2 cellular contexts compared by ENCODE assay signal in the genomic region with DNA sequence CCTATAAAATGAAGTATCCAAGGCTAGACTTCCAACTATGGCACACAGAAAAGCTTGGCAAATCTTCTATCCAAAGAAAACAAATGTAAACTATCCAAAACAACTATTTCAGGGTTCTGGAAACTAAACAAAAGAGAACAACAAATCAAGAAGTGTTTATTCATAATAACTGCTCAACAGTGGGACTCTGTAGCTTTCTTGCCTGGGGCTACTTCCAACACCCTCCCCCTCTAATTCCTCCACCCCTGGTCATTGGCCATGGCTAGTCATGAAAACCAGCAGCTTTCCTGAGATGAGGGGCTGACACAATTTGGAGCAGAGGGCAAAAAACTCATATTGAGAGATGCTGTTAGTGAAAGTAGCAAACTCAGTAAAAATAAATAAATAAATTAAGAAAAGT.
TF ChIP-seq lines count a peak whose summit lies in the region.

No MANE protein-coding gene starts in this region.

TF ChIP-seq in A549, 52 proteins besides CTCF, POLR2A, EP300 and RAD21 (continued from another document):
- TF ChIP-seq RNF2 (IDR thresholded peaks at IDR 0.05; ENCODE audit: borderline replicate concordance, low read depth) (no peak), MAZ (IDR thresholded peaks at IDR 0.05; ENCODE audit: borderline replicate concordance, low read depth, low read length) (no peak)

TF ChIP-seq in HepG2, 621 proteins besides CTCF, POLR2A, EP300 and RAD21 (continued from another document):
- TF ChIP-seq, protein P1, sequence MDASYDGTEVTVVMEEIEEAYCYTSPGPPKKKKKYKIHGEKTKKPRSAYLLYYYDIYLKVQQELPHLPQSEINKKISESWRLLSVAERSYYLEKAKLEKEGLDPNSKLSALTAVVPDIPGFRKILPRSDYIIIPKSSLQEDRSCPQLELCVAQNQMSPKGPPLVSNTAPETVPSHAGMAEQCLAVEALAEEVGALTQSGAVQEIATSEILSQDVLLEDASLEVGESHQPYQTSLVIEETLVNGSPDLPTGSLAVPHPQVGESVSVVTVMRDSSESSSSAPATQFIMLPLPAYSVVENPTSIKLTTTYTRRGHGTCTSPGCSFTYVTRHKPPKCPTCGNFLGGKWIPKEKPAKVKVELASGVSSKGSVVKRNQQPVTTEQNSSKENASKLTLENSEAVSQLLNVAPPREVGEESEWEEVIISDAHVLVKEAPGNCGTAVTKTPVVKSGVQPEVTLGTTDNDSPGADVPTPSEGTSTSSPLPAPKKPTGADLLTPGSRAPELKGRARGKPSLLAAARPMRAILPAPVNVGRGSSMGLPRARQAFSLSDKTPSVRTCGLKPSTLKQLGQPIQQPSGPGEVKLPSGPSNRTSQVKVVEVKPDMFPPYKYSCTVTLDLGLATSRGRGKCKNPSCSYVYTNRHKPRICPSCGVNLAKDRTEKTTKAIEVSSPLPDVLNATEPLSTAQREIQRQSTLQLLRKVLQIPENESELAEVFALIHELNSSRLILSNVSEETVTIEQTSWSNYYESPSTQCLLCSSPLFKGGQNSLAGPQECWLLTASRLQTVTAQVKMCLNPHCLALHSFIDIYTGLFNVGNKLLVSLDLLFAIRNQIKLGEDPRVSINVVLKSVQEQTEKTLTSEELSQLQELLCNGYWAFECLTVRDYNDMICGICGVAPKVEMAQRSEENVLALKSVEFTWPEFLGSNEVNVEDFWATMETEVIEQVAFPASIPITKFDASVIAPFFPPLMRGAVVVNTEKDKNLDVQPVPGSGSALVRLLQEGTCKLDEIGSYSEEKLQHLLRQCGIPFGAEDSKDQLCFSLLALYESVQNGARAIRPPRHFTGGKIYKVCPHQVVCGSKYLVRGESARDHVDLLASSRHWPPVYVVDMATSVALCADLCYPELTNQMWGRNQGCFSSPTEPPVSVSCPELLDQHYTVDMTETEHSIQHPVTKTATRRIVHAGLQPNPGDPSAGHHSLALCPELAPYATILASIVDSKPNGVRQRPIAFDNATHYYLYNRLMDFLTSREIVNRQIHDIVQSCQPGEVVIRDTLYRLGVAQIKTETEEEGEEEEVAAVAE (CRISPR knock-in tag; IDR thresholded peaks at IDR 0.05; ENCODE audit: borderline replicate concordance) = no peak
- TF ChIP-seq, protein P2, sequence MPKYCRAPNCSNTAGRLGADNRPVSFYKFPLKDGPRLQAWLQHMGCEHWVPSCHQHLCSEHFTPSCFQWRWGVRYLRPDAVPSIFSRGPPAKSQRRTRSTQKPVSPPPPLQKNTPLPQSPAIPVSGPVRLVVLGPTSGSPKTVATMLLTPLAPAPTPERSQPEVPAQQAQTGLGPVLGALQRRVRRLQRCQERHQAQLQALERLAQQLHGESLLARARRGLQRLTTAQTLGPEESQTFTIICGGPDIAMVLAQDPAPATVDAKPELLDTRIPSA (CRISPR knock-in tag; IDR thresholded peaks at IDR 0.05; ENCODE audit: borderline replicate concordance) = no peak
- TF ChIP-seq SOX13 (IDR thresholded peaks at IDR 0.05) (no peak), SOX13 (CRISPR knock-in tag; conservative IDR thresholded peaks at IDR 0.05 in 1 of 2, IDR thresholded peaks at IDR 0.05 in 1 of 2) (no peak), ZSCAN31 (CRISPR knock-in tag; IDR thresholded peaks at IDR 0.05; ENCODE audit: low read depth) (no peak), ZNF619 (CRISPR knock-in tag; IDR thresholded peaks at IDR 0.05) (no peak), KLF15 (CRISPR knock-in tag; IDR thresholded peaks at IDR 0.05; ENCODE audit: borderline replicate concordance) (no peak), SALL2 (CRISPR knock-in tag; IDR thresholded peaks at IDR 0.05) (no peak)
- TF ChIP-seq, protein P3, sequence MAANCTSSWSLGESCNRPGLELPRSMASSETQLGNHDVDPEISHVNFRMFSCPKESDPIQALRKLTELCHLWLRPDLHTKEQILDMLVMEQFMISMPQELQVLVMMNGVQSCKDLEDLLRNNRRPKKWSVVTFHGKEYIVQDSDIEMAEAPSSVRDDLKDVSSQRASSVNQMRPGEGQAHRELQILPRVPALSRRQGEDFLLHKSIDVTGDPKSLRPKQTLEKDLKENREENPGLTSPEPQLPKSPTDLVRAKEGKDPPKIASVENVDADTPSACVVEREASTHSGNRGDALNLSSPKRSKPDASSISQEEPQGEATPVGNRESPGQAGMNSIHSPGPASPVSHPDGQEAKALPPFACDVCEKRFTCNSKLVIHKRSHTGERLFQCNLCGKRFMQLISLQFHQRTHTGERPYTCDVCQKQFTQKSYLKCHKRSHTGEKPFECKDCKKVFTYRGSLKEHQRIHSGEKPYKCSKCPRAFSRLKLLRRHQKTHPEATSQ (CRISPR knock-in tag; IDR thresholded peaks at IDR 0.05; ENCODE audit: borderline replicate concordance) = no peak
